ENCODE assay signal across 8 cellular contexts in genomic region chr5:80125962-80126480, GRCh38.
A peak's percentile ranks its signal among the peaks of the same experiment; 100 is the strongest.
DNase-seq lines count a peak whose midpoint lies in the region; ATAC-seq and TF ChIP-seq lines count a peak whose summit lies in the region.

No MANE protein-coding gene starts in this region.

- intact Hi-C loops in activated CD4-positive, alpha-beta T cell treated with anti-CD3 and anti-CD28 coated beads for 36 hours (cut with DNase I, micrococcal nuclease) = loop anchor here (1.0 to 5.0 kb wide), 13 partner anchors 10 to 565 kb away; no protein-coding TSS in a partner anchor
- intact Hi-C loops in colonic mucosa (cut with DNase I) (no loop called here), prostate gland (cut with DNase I) (no loop called here)

- TF ChIP-seq POLR2A in prostate gland (IDR thresholded peaks at IDR 0.05) = no peak

- H3K27me3 ChIP-seq in endodermal cell (ENCODE audit: control insufficient read depth, insufficient read depth, low read length, poor library complexity, severe bottlenecking) = no peaks in the 10 kb centered on the region
- no peaks in the 10 kb centered on the region for H3K27me3 ChIP-seq in colonic mucosa
- no peaks in the 10 kb centered on the region for H3K27me3 ChIP-seq in prostate gland (replicated peaks; ENCODE audit: insufficient read depth)

- DNase-seq in activated CD4-positive, alpha-beta T cell treated with anti-CD3 and anti-CD28 coated beads for 36 hours = peak; percentile 33
- DNase-seq in activated CD4-positive, alpha-beta T cell treated with anti-CD3 and anti-CD28 coated beads, Interleukin-2, amount 50 U/mL, for 1 hour = no peak
- DNase-seq in HCEC 1CT (peak; percentile 93), NCI-H226 (peak; percentile 47), endodermal cell (no peak), colonic mucosa (no peak), prostate gland (ENCODE audit: low spot score) (no peak)
- DNase-seq in stimulated activated naive CD4-positive, alpha-beta T cell treated with Interleukin-2 at 50 U/mL for 16 hours (lab: John Stamatoyannopoulos, UW) = peak; percentile 8

- H3K27ac ChIP-seq in endodermal cell (ENCODE audit: low read depth, low read length) (no peak overlapping the region), colonic mucosa (no peak overlapping the region), prostate gland (no peak overlapping the region)

- no peaks in the 10 kb centered on the region for H3K4me1 ChIP-seq in endodermal cell (ENCODE audit: control insufficient read depth, insufficient read depth, low read length)
- H3K4me1 ChIP-seq in colonic mucosa = no peaks in the 10 kb centered on the region
- H3K4me1 ChIP-seq in prostate gland (replicated peaks) = no peaks in the 10 kb centered on the region

- WGBS in endodermal cell (ENCODE audit: insufficient coverage in 1 of 2, insufficient read length in 1 of 2), 2 experiments = 82 to 90% methylated on average over 4 of the region's 4 CpGs
- 45% methylated on average over 4 of the region's 4 CpGs for WGBS in prostate gland

- TF ChIP-seq CTCF in endodermal cell (conservative IDR thresholded peaks at IDR 0.05) = peak; percentile 45
- TF ChIP-seq CTCF in colonic mucosa (IDR thresholded peaks at IDR 0.05) = no peak
- no peak for TF ChIP-seq CTCF in prostate gland (IDR thresholded peaks at IDR 0.05)

- peaks cover 15% of the 10 kb centered on the region for H3K36me3 Mint-ChIP-seq in activated CD4-positive, alpha-beta T cell treated with anti-CD3 and anti-CD28 coated beads for 36 hours (ENCODE audit: low read depth)
- H3K36me3 Mint-ChIP-seq in endodermal cell (ENCODE audit: low read depth) = peaks cover 3% of the 10 kb centered on the region

- H3K4me1 Mint-ChIP-seq in activated CD4-positive, alpha-beta T cell treated with anti-CD3 and anti-CD28 coated beads for 36 hours = peaks cover 50% of the 10 kb centered on the region
- peaks cover 9% of the 10 kb centered on the region for H3K4me1 Mint-ChIP-seq in endodermal cell

- H3K27ac Mint-ChIP-seq in activated CD4-positive, alpha-beta T cell treated with anti-CD3 and anti-CD28 coated beads for 36 hours = peak overlapping the region; percentile 61
- no peak overlapping the region for H3K27ac Mint-ChIP-seq in endodermal cell

- no peaks in the 10 kb centered on the region for H3K36me3 ChIP-seq in endodermal cell (ENCODE audit: control insufficient read depth, insufficient read depth, low read length)
- H3K36me3 ChIP-seq in colonic mucosa = no peaks in the 10 kb centered on the region
- no peaks in the 10 kb centered on the region for H3K36me3 ChIP-seq in prostate gland

- CTCF ChIA-PET in activated CD4-positive, alpha-beta T cell treated with anti-CD3 and anti-CD28 coated beads for 36 hours (lab: Charles Lee) = interaction anchor here (0.8 to 3.2 kb wide), 16 partner anchors 9 to 181 kb away, joined by 3 to 20 read pairs (median 4); partner anchors contain the start of gene SERINC5

- POLR2A ChIA-PET in activated CD4-positive, alpha-beta T cell treated with anti-CD3 and anti-CD28 coated beads for 36 hours (lab: Charles Lee) = interaction anchor here (0.5 to 1.7 kb wide), 11 partner anchors 10 to 131 kb away, joined by 3 to 7 read pairs (median 3); partner anchors contain the start of gene SERINC5

- peak overlapping the region; percentile 44 for H3K4me3 Mint-ChIP-seq in activated CD4-positive, alpha-beta T cell treated with anti-CD3 and anti-CD28 coated beads for 36 hours
- no peak overlapping the region for H3K4me3 Mint-ChIP-seq in endodermal cell

- no peak overlapping the region for H3K4me3 ChIP-seq in endodermal cell (ENCODE audit: low read length)
- H3K4me3 ChIP-seq in colonic mucosa = no peak overlapping the region
- H3K4me3 ChIP-seq in prostate gland = no peak overlapping the region

- peaks cover 7% of the 10 kb centered on the region for H3K9me3 Mint-ChIP-seq in activated CD4-positive, alpha-beta T cell treated with anti-CD3 and anti-CD28 coated beads for 36 hours (ENCODE audit: low read depth)
- peaks cover 5% of the 10 kb centered on the region for H3K9me3 Mint-ChIP-seq in endodermal cell

- H3K9me3 ChIP-seq in endodermal cell (ENCODE audit: control insufficient read depth, low read length) (peaks cover 10% of the 10 kb centered on the region), colonic mucosa (no peaks in the 10 kb centered on the region), prostate gland (no peaks in the 10 kb centered on the region)

- H3K9ac ChIP-seq in endodermal cell (ENCODE audit: extremely low read depth, low read length, poor library complexity, severe bottlenecking) (no peak overlapping the region), colonic mucosa (ENCODE audit: low read depth in 2 of 2, low read length in 2 of 2) (no peak overlapping the region)

- ATAC-seq in activated CD4-positive, alpha-beta T cell treated with anti-CD3 and anti-CD28 coated beads for 36 hours = peak; percentile 92

- H3K27me3 Mint-ChIP-seq in activated CD4-positive, alpha-beta T cell treated with anti-CD3 and anti-CD28 coated beads for 36 hours = no peaks in the 10 kb centered on the region
- H3K27me3 Mint-ChIP-seq in endodermal cell (ENCODE audit: insufficient read depth) = no peaks in the 10 kb centered on the region

Comparison
In these comparisons a context has a peak if more than half of its experiments do, and no peak if none do; other contexts are left out.
1. DNase-seq: peak in activated CD4-positive, alpha-beta T cell treated with anti-CD3 and anti-CD28 coated beads for 36 hours (single experiment), HCEC 1CT (single experiment), NCI-H226 (single experiment) and stimulated activated naive CD4-positive, alpha-beta T cell treated with Interleukin-2 at 50 U/mL for 16 hours (single experiment); none in activated CD4-positive, alpha-beta T cell treated with anti-CD3 and anti-CD28 coated beads, Interleukin-2, amount 50 U/mL, for 1 hour (single experiment), endodermal cell (single experiment), colonic mucosa (single experiment) and prostate gland (single experiment).
2. intact Hi-C loops: an anchor here in activated CD4-positive, alpha-beta T cell treated with anti-CD3 and anti-CD28 coated beads for 36 hours (1.0 to 5.0 kb wide); none called in colonic mucosa and prostate gland.